17 cellular contexts compared by ENCODE assay signal in the genomic region with DNA sequence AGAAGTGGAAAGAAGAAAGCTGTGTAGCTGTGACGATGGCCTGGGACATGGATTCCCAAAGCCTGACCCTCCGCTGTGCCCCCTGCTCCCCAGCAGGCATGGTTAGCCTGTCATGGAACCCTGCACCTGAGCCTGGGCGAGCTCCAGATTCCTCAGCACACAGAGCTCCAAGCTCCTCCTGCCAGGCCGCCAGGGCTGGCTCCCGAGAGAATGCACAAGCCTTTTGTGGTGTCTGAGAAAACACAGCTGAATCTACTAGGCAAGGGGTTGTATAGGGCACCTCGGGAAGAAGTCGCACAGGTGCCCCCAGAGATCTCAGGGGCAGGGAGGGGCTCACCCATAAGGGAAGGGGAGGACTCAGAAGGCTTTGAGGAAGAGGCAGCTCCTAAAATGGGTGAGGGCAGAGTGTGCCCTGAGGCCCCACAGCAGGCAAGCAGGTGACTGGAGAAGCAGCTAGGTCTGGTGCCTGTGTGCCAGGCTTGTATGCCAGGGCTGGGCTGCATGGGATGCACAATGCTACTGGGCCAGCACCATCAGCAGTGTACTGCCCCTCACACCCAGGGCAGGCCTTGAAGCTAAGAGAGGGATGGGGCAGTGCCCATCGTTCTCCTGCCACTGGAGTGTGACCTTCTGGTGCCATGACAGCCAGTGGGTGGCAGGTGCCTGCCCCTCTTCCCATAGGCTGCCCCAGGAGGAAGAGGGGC.
DNase-seq lines count a peak whose midpoint lies in the region; ATAC-seq, FAIRE-seq and TF ChIP-seq lines count a peak whose summit lies in the region.
"Had no signal": no experiment of that assay in that cellular context is flagged by ENCODE, and none has a peak within 500 bp of the region (broad histone marks: within the 10 kb centered on the region; RNA-seq: fewer than 3 reads in every experiment).

No MANE protein-coding gene starts in this region.

- FAIRE-seq in H1 (lab: Jason Lieb, UNC), result no peak
- FAIRE-seq: kidney had no signal

- H2BK5ac ChIP-seq in H1 (ENCODE audit: low read depth, low read length) (peak overlapping the region; percentile 24; the same call in 1 of the 2 replicates), neuronal stem cell (ENCODE audit: low read length) (no peak overlapping the region)

- no peak overlapping the region for H4K5ac ChIP-seq in H1 (ENCODE audit: insufficient read length, low read depth, low read length)

- H3K18ac ChIP-seq in H1 (ENCODE audit: extremely low read depth, low read length) (no peak overlapping the region), neuronal stem cell (ENCODE audit: low read length) (peak overlapping the region; percentile 80)

- H2AK5ac ChIP-seq in H1 (ENCODE audit: low read depth, low read length) (no peak overlapping the region), neuronal stem cell (ENCODE audit: low read depth, low read length) (no peak overlapping the region)

- H4K8ac ChIP-seq in H1 (ENCODE audit: extremely low read depth, insufficient read depth, low read length) (no peak overlapping the region), neuronal stem cell (ENCODE audit: low read depth, low read length) (peak overlapping the region; percentile 75)

- RAD21 ChIA-PET in HCT116 (lab: Charles Lee; ENCODE audit: low non-redundant PET in 1 of 2, low total read pairs in 2 of 2, uncharacterized antibody in 2 of 2, unreplicated experiment in 2 of 2), result no interaction called here

- H3K4ac ChIP-seq in H1 (replicated peaks; ENCODE audit: insufficient read length, low read depth, low read length) (no peak overlapping the region), neuronal stem cell (ENCODE audit: low read length) (no peak overlapping the region)

- H3K36me3 ChIP-seq in BLaER1 treated with 17β-estradiol and CSF1 and Interleukin-3, amounts not matched to agents 10 nM and 100 nM, result no peaks in the 10 kb centered on the region
- H3K36me3 ChIP-seq in HCT116 (ENCODE audit: control insufficient read depth in 1 of 2, insufficient read depth in 2 of 2, low read length in 2 of 2), result no peaks in the 10 kb centered on the region
- H3K36me3 ChIP-seq in H1 (ENCODE audit: control insufficient read depth in 2 of 4, insufficient read depth in 4 of 4, low read length in 3 of 4), result no peaks in the 10 kb centered on the region
- H3K36me3 ChIP-seq in neuronal stem cell (replicated peaks in 1 of 2; ENCODE audit: control insufficient read depth in 2 of 2, insufficient read depth in 2 of 2, low read length in 2 of 2), result no peaks in the 10 kb centered on the region
- H3K36me3 ChIP-seq: tibial nerve had no signal

- DNase-seq in HCT116 (ENCODE audit: low read depth, low spot score), result no peak
- peak in 1 of 2 experiments; percentile 32 for DNase-seq in H1 (ENCODE audit: low read depth in 1 of 2, low spot score in 2 of 2)
- DNase-seq in neuronal stem cell (ENCODE audit: low spot score), result no peak
- no peak for DNase-seq in activated gamma-delta T cell (lab: John Stamatoyannopoulos, UW)
- DNase-seq in KBM-7, result no peak
- DNase-seq in KG1 (lab: John Stamatoyannopoulos, UW), result no peak
- DNase-seq: activated CD4-positive, CD25-positive, alpha-beta regulatory T cell; activated naive CD4-positive, alpha-beta T cell treated with anti-CD3 and anti-CD28 coated beads for 36 hours; kidney; NCI-H2171 treated with DMSO at 0.1 percent for 48 hours; NK-92 treated with Interleukin-12 subunit alpha and Interleukin-12 subunit beta, amount 100 ng/mL, for 24 hours; occipital lobe; stimulated activated CD4-positive, alpha-beta T cell treated with anti-CD3 and anti-CD28 coated beads, Interleukin-4, amount 100 ng/mL, for 1 hour had no signal

- H4K20me1 ChIP-seq in BLaER1 treated with 17β-estradiol and CSF1 and Interleukin-3, amounts not matched to agents 10 nM and 100 nM, result no peaks in the 10 kb centered on the region
- H4K20me1 ChIP-seq in HCT116 (ENCODE audit: insufficient read depth), result no peaks in the 10 kb centered on the region
- no peaks in the 10 kb centered on the region for H4K20me1 ChIP-seq in H1 (replicated peaks in 1 of 2; ENCODE audit: control insufficient read depth in 1 of 2, insufficient read depth in 2 of 2, low read length in 2 of 2)

- intact Hi-C loops in HCT116 (cut with micrococcal nuclease), result loop anchor here (10.0 kb wide), 1 partner anchor 776 kb away; no protein-coding TSS in a partner anchor

- no peaks in the 10 kb centered on the region for H3K27me3 ChIP-seq in BLaER1 treated with 17β-estradiol and CSF1 and Interleukin-3, amounts not matched to agents 10 nM and 100 nM
- H3K27me3 ChIP-seq in HCT116 (ENCODE audit: insufficient read depth, low read length) (no peaks in the 10 kb centered on the region), H1 (replicated peaks in 1 of 4; ENCODE audit: control insufficient read depth in 3 of 4, extremely low read depth in 1 of 4, insufficient read depth in 3 of 4, low read length in 3 of 4) (no peaks in the 10 kb centered on the region), neuronal stem cell (ENCODE audit: control insufficient read depth in 3 of 3, insufficient read depth in 3 of 3, low read depth in 1 of 3, low read length in 3 of 3) (no peaks in the 10 kb centered on the region)
- H3K27me3 ChIP-seq: hepatocyte, tibial nerve had no signal

- TF ChIP-seq EP300 in H1 (IDR thresholded peaks at IDR 0.05; ENCODE audit: borderline replicate concordance in 1 of 2, low read depth in 2 of 2, low read length in 2 of 2), result no peak

- in situ Hi-C loops in KBM-7 (cut with MboI; ENCODE audit: low pct_unique_long_range_greater_than_20kb, low sequenced_read_pairs), result no loop called here

- 77% methylated on average over 8 of the region's 8 CpGs; no CpG with 5 or more reads in 1 of the 2 experiments for WGBS in H1 (ENCODE audit: extremely low coverage in 1 of 2, insufficient coverage in 1 of 2, insufficient read length in 1 of 2, insufficient replicate concordance in 2 of 2, low coverage in 1 of 2, low lambda C conversion rate in 2 of 2, missing lambda C conversion rate in 1 of 2), 2 experiments
- no CpG with 5 or more reads among the region's 8 CpGs for WGBS in neuronal stem cell (ENCODE audit: extremely low coverage in 2 of 2, insufficient read length in 2 of 2, insufficient replicate concordance in 1 of 2), 2 donors

- H3K9ac ChIP-seq in BLaER1 treated with 17β-estradiol and CSF1 and Interleukin-3, amounts not matched to agents 10 nM and 100 nM, result peak overlapping the region in 10 of 11 experiments; percentile 8 to 75 (median 36); a peak in 12 of 22 replicates
- H3K9ac ChIP-seq in HCT116 (ENCODE audit: low read length) (no peak overlapping the region), H1 (replicated peaks in 1 of 4; ENCODE audit: extremely low read depth in 1 of 4, low read depth in 3 of 4, low read length in 3 of 4) (no peak overlapping the region), neuronal stem cell (ENCODE audit: low read depth, low read length, poor library complexity) (no peak overlapping the region)

- H2BK120ac ChIP-seq in H1 (replicated peaks; ENCODE audit: low read depth, low read length), result no peak overlapping the region
- H2BK120ac ChIP-seq in neuronal stem cell (ENCODE audit: low read depth, low read length), result peak overlapping the region; percentile 16

- no peak for TF ChIP-seq POLR2A in HCT116 (IDR thresholded peaks at IDR 0.05; ENCODE audit: borderline replicate concordance, extremely low read depth, insufficient read depth, insufficient read length)
- TF ChIP-seq POLR2A in H1 (IDR thresholded peaks at IDR 0.05; ENCODE audit: control extremely low read depth in 1 of 2, low read depth in 2 of 2, low read length in 2 of 2), result no peak

- H3K4me2 ChIP-seq in BLaER1 treated with 17β-estradiol and CSF1 and Interleukin-3, amounts not matched to agents 10 nM and 100 nM, result peak overlapping the region; percentile 75 to 98 (median 90)
- peak overlapping the region; percentile 21; the same call in 1 of the 2 replicates for H3K4me2 ChIP-seq in HCT116 (ENCODE audit: low read length)
- no peak overlapping the region for H3K4me2 ChIP-seq in H1 (ENCODE audit: insufficient read depth in 1 of 2, low read depth in 2 of 2, low read length in 2 of 2)
- no peak overlapping the region for H3K4me2 ChIP-seq in neuronal stem cell (ENCODE audit: insufficient read depth, low read length, poor library complexity, severe bottlenecking)
- H3K4me2 ChIP-seq: hepatocyte had no signal

- H3K4me3 ChIP-seq in BLaER1 treated with 17β-estradiol and CSF1 and Interleukin-3, amounts not matched to agents 10 nM and 100 nM, result peak overlapping the region in 3 of 10 experiments; percentile 17 to 55 (median 49); a peak in 4 of 20 replicates
- no peak overlapping the region for H3K4me3 ChIP-seq in HCT116 (replicated peaks in 1 of 2; ENCODE audit: low read depth in 1 of 2, low read length in 2 of 2)
- H3K4me3 ChIP-seq in H1 (ENCODE audit: extremely low read depth in 1 of 4, insufficient read depth in 2 of 4, low read depth in 3 of 4, low read length in 4 of 4), result no peak overlapping the region
- H3K4me3 ChIP-seq in neuronal stem cell (ENCODE audit: low read length in 2 of 2), result no peak overlapping the region
- H3K4me3 ChIP-seq: hepatocyte, tibial nerve had no signal

- ATAC-seq in HCT116 (no peak), HG02981 (IDR thresholded peaks at IDR 0.05; ENCODE audit: unreplicated experiment) (no peak)

- H2BK15ac ChIP-seq in H1 (ENCODE audit: low read length) (no peak overlapping the region), neuronal stem cell (ENCODE audit: low read length) (peak overlapping the region; percentile 27)

- CTCF ChIA-PET in HCT116 (lab: Charles Lee) (no interaction called here), H1 (lab: Charles Lee; ENCODE audit: partially characterized antibody) (interaction anchor here (0.6 to 2.2 kb wide), 6 partner anchors 9 to 579 kb away, joined by 3 to 5 read pairs (median 3); a partner anchor contains a TSS)

- 0 out of 2 replicates have a peak, but pooled peaks cover 2% of the 10 kb centered on the region for H3K23me2 ChIP-seq in H1 (ENCODE audit: low read depth, low read length)

- POLR2A ChIA-PET in HCT116 (lab: Charles Lee), result no interaction called here
- POLR2A ChIA-PET in H1 (lab: Charles Lee; ENCODE audit: partially characterized antibody), result no interaction called here

- no peaks in the 10 kb centered on the region for H3K9me2 ChIP-seq in HCT116 (ENCODE audit: insufficient read depth)

- TF ChIP-seq RAD21 in HCT116 (IDR thresholded peaks at IDR 0.05; ENCODE audit: low read depth) (no peak), H1 (IDR thresholded peaks at IDR 0.05 in 1 of 2, conservative IDR thresholded peaks at IDR 0.05 in 1 of 2; ENCODE audit: low read depth in 2 of 2, low read length in 2 of 2) (no peak)

- no peaks in the 10 kb centered on the region for H3K79me1 ChIP-seq in H1 (ENCODE audit: low read depth, low read length)
- H3K79me1 ChIP-seq in neuronal stem cell (ENCODE audit: low read depth, low read length), result no peaks in the 10 kb centered on the region

- H2BK12ac ChIP-seq in H1 (ENCODE audit: low read depth, low read length), result no peak overlapping the region
- H2BK12ac ChIP-seq in neuronal stem cell (ENCODE audit: low read length), result peak overlapping the region; percentile 50

- no peaks in the 10 kb centered on the region for H3K9me3 ChIP-seq in BLaER1 treated with 17β-estradiol and CSF1 and Interleukin-3, amounts not matched to agents 10 nM and 100 nM (replicated peaks in 1 of 11)
- H3K9me3 ChIP-seq in HCT116 (ENCODE audit: control insufficient read depth in 1 of 2, insufficient read depth in 1 of 2, low read depth in 1 of 2, low read length in 2 of 2) (no peaks in the 10 kb centered on the region), H1 (ENCODE audit: insufficient read depth in 2 of 2, low read depth in 1 of 2, low read length in 1 of 2) (no peaks in the 10 kb centered on the region), neuronal stem cell (replicated peaks in 1 of 2; ENCODE audit: control insufficient read depth in 2 of 2, insufficient read depth in 1 of 2, low read depth in 1 of 2, low read length in 2 of 2) (peaks cover 0 to 4% of the 10 kb centered on the region in 2 donors)
- H3K9me3 ChIP-seq: tibial nerve had no signal

- H2AFZ ChIP-seq in HCT116 (ENCODE audit: low read depth, low read length, poor library complexity, severe bottlenecking), result no peak overlapping the region
- H2AFZ ChIP-seq in H1 (ENCODE audit: low read length), result no peak overlapping the region
- no peak overlapping the region for H2AFZ ChIP-seq in neuronal stem cell (ENCODE audit: low read length)
- H2AFZ ChIP-seq: hepatocyte had no signal

- H3K14ac ChIP-seq in H1 (ENCODE audit: insufficient read length) (no peak overlapping the region), neuronal stem cell (ENCODE audit: low read length) (no peak overlapping the region)

- peaks cover 40 to 99% (median 97%) of the 10 kb centered on the region in 10 experiments for H3K4me1 ChIP-seq in BLaER1 treated with 17β-estradiol and CSF1 and Interleukin-3, amounts not matched to agents 10 nM and 100 nM
- H3K4me1 ChIP-seq in HCT116 (ENCODE audit: control insufficient read depth in 1 of 2, insufficient read depth in 2 of 2, low read length in 2 of 2) (peaks cover 21 to 83% of the 10 kb centered on the region in 2 experiments), H1 (replicated peaks in 1 of 4; ENCODE audit: control insufficient read depth in 3 of 4, insufficient read depth in 4 of 4, low read length in 3 of 4) (peaks cover 0 to 3% (median 2%) of the 10 kb centered on the region in 4 experiments; a peak in 3 of 7 replicates), neuronal stem cell (ENCODE audit: control insufficient read depth in 2 of 2, insufficient read depth in 1 of 2, low read depth in 1 of 2, low read length in 2 of 2) (peaks cover 0 to 19% of the 10 kb centered on the region in 2 donors)

- no peak overlapping the region for H2BK20ac ChIP-seq in H1 (ENCODE audit: low read length)

- TF ChIP-seq CTCF in HCT116 (IDR thresholded peaks at IDR 0.05 in 2 of 3, conservative IDR thresholded peaks at IDR 0.05 in 1 of 3; ENCODE audit: borderline replicate concordance in 1 of 3, insufficient read depth in 1 of 3, low read depth in 2 of 3, low read length in 2 of 3) (no peak), H1 (IDR thresholded peaks at IDR 0.05; ENCODE audit: control extremely low read depth in 1 of 3, insufficient read depth in 1 of 3, low read depth in 1 of 3, low read length in 3 of 3) (no peak)

- H3K79me2 ChIP-seq in HCT116 (ENCODE audit: insufficient read depth, low read length) (no peaks in the 10 kb centered on the region), H1 (ENCODE audit: control insufficient read depth in 1 of 2, insufficient read depth in 2 of 2, low read length in 2 of 2) (no peaks in the 10 kb centered on the region)
- H3K79me2 ChIP-seq: hepatocyte had no signal

- no peak overlapping the region for H4K91ac ChIP-seq in H1 (replicated peaks; ENCODE audit: insufficient read length, low read length)
- H4K91ac ChIP-seq in neuronal stem cell (ENCODE audit: low read depth, low read length, poor library complexity), result no peak overlapping the region

- H3K56ac ChIP-seq in H1 (replicated peaks; ENCODE audit: insufficient read length, low read depth, low read length), result no peak overlapping the region

- BruUV-seq in HCT116 (replicated peaks; lab: Mats Ljungman, UMichigan), result no TSS peak

- H3K23ac ChIP-seq in H1 (ENCODE audit: insufficient read length) (no peak overlapping the region), neuronal stem cell (ENCODE audit: low read depth, low read length, poor library complexity) (peak overlapping the region; percentile 80)

- peak overlapping the region; percentile 10 to 87 (median 79); a peak in 20 of 22 replicates for H3K27ac ChIP-seq in BLaER1 treated with 17β-estradiol and CSF1 and Interleukin-3, amounts not matched to agents 10 nM and 100 nM
- H3K27ac ChIP-seq in HCT116 (ENCODE audit: low read depth, low read length) (no peak overlapping the region), H1 (ENCODE audit: low read depth, low read length) (no peak overlapping the region), neuronal stem cell (replicated peaks; ENCODE audit: low read length) (no peak overlapping the region)
- H3K27ac ChIP-seq: hepatocyte had no signal

Comparison
In these comparisons a context has a peak if more than half of its experiments do, and no peak if none do; other contexts are left out.
1. H3K27ac ChIP-seq: peak in BLaER1 treated with 17β-estradiol and CSF1 and Interleukin-3, amounts not matched to agents 10 nM and 100 nM (11 of 11); none in HCT116 (single experiment), H1 (single experiment) and neuronal stem cell (single experiment).
2. H3K4me2 ChIP-seq: peak in BLaER1 treated with 17β-estradiol and CSF1 and Interleukin-3, amounts not matched to agents 10 nM and 100 nM (11 of 11) and HCT116 (single experiment); none in H1 (0 of 2) and neuronal stem cell (single experiment).
3. H3K9ac ChIP-seq: peak in BLaER1 treated with 17β-estradiol and CSF1 and Interleukin-3, amounts not matched to agents 10 nM and 100 nM (10 of 11); none in HCT116 (single experiment), H1 (0 of 4) and neuronal stem cell (single experiment).